In genomic region chr15:88472225-88472624, GRCh38 we compare ENCODE assay signal across 13 cellular contexts.
"Had no signal": no experiment of that assay in that cellular context is flagged by ENCODE, and none has a peak within 500 bp of the region (broad histone marks: within the 10 kb centered on the region; RNA-seq: fewer than 3 reads in every experiment).

No MANE protein-coding gene starts in this region.

- DNase-seq: activated B cell treated with CpG ODN at 0.5 μM for 24 hours; activated CD8-positive, alpha-beta memory T cell treated with anti-CD3 and anti-CD28 coated beads, Interleukin-2, amount 50 U/mL, for 4 hours; activated effector memory CD4-positive, alpha-beta T cell treated with Interleukin-2 at 50 U/mL for 16 hours; activated naive CD8-positive, alpha-beta T cell treated with anti-CD3 and anti-CD28 coated beads, Interleukin-2, amount 10 ng/mL, durations not matched to agents 7 days and 5 days; anterior cingulate cortex; cerebellar nuclear complex; dermis blood vessel endothelial cell; endodermal cell; erythroblast; hypothalamus; SK-N-SH; stimulated activated CD4-positive, alpha-beta T cell treated with anti-CD3 and anti-CD28 coated beads, Interleukin-15, amount 100 ng/mL, for 24 hours; stimulated activated CD4-positive, alpha-beta T cell treated with anti-CD3 and anti-CD28 coated beads, Interleukin-4, amount 100 ng/mL, for 24 hours had no signal

- H3K27ac Mint-ChIP-seq: activated B cell treated with CpG ODN at 0.5 μM for 24 hours; activated naive CD8-positive, alpha-beta T cell treated with anti-CD3 and anti-CD28 coated beads, Interleukin-2, amount 10 ng/mL, durations not matched to agents 7 days and 5 days; endodermal cell had no signal

- H3K9me3 Mint-ChIP-seq: activated B cell treated with CpG ODN at 0.5 μM for 24 hours; activated naive CD8-positive, alpha-beta T cell treated with anti-CD3 and anti-CD28 coated beads, Interleukin-2, amount 10 ng/mL, durations not matched to agents 7 days and 5 days; endodermal cell had no signal

- H3K4me3 Mint-ChIP-seq: activated B cell treated with CpG ODN at 0.5 μM for 24 hours; activated naive CD8-positive, alpha-beta T cell treated with anti-CD3 and anti-CD28 coated beads, Interleukin-2, amount 10 ng/mL, durations not matched to agents 7 days and 5 days; endodermal cell had no signal

- H3K27me3 Mint-ChIP-seq: activated B cell treated with CpG ODN at 0.5 μM for 24 hours; activated naive CD8-positive, alpha-beta T cell treated with anti-CD3 and anti-CD28 coated beads, Interleukin-2, amount 10 ng/mL, durations not matched to agents 7 days and 5 days had no signal
